1 cellular context compared by ENCODE assay signal in genomic region chr3:69784854-69785523, GRCh38.
TF ChIP-seq lines count a peak whose summit lies in the region.

No MANE protein-coding gene starts in this region.

TF ChIP-seq in H1, 55 proteins besides CTCF, POLR2A, EP300 and RAD21 (continued from another document):
- TF ChIP-seq CHD7 (IDR thresholded peaks at IDR 0.05; ENCODE audit: insufficient replicate concordance, low read length) (no peak), SRF (IDR thresholded peaks at IDR 0.05; ENCODE audit: low read depth, low read length) (no peak), POU5F1 (IDR thresholded peaks at IDR 0.05; ENCODE audit: low read depth, low read length) (no peak), TAF7 (optimal IDR thresholded peaks at IDR 0.05; ENCODE audit: borderline replicate concordance, low read depth, low read length) (no peak), RBBP5 (IDR thresholded peaks at IDR 0.05; ENCODE audit: borderline replicate concordance, low read depth, low read length) (no peak)
